In genomic region chr12:117466677-117467362, GRCh38 we compare ENCODE assay signal across 1 cellular context.
A peak's percentile ranks its signal among the peaks of the same experiment; 100 is the strongest.
TF ChIP-seq lines count a peak whose summit lies in the region.

No MANE protein-coding gene starts in this region.

TF ChIP-seq in liver, 16 proteins besides CTCF, POLR2A, EP300 and RAD21 (continued from another document):
- TF ChIP-seq, protein P1, sequence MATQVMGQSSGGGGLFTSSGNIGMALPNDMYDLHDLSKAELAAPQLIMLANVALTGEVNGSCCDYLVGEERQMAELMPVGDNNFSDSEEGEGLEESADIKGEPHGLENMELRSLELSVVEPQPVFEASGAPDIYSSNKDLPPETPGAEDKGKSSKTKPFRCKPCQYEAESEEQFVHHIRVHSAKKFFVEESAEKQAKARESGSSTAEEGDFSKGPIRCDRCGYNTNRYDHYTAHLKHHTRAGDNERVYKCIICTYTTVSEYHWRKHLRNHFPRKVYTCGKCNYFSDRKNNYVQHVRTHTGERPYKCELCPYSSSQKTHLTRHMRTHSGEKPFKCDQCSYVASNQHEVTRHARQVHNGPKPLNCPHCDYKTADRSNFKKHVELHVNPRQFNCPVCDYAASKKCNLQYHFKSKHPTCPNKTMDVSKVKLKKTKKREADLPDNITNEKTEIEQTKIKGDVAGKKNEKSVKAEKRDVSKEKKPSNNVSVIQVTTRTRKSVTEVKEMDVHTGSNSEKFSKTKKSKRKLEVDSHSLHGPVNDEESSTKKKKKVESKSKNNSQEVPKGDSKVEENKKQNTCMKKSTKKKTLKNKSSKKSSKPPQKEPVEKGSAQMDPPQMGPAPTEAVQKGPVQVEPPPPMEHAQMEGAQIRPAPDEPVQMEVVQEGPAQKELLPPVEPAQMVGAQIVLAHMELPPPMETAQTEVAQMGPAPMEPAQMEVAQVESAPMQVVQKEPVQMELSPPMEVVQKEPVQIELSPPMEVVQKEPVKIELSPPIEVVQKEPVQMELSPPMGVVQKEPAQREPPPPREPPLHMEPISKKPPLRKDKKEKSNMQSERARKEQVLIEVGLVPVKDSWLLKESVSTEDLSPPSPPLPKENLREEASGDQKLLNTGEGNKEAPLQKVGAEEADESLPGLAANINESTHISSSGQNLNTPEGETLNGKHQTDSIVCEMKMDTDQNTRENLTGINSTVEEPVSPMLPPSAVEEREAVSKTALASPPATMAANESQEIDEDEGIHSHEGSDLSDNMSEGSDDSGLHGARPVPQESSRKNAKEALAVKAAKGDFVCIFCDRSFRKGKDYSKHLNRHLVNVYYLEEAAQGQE (IDR thresholded peaks at IDR 0.05): no peak
- TF ChIP-seq FOXA2 (IDR thresholded peaks at IDR 0.05): peak; percentile 34
- TF ChIP-seq HNF4A (conservative IDR thresholded peaks at IDR 0.05): peak; percentile 98
- TF ChIP-seq ATF3 (IDR thresholded peaks at IDR 0.05): peak; percentile 90
- peak; percentile 38 for TF ChIP-seq YY1 (IDR thresholded peaks at IDR 0.05)
TF ChIP-seq in liver: peak in this region for 10.
